ENCODE assay signal across 1 cellular context in the genomic region with DNA sequence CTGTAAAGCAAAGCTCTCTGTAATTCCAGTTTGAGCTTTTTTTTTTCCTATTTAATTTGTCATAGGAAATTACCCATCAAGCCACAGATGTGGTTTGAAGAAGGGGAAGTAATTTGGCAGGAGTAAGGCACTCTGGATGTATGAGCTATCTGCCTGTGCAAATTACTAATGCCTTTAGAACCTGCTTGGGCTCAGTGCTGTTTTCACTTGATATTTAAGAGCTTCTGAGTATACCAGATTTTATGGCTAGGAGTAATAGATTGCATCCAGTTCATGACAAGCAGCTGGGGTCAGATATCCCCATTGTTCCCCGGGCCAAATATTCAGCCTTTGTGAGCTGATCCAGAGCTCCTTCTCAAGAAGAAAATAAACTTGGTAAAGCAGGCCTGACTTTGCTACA.
TF ChIP-seq lines count a peak whose summit lies in the region.

No MANE protein-coding gene starts in this region.

TF ChIP-seq in IMR-90, 13 proteins besides CTCF, POLR2A, EP300 and RAD21 (continued from another document):
- TF ChIP-seq, protein P1, sequence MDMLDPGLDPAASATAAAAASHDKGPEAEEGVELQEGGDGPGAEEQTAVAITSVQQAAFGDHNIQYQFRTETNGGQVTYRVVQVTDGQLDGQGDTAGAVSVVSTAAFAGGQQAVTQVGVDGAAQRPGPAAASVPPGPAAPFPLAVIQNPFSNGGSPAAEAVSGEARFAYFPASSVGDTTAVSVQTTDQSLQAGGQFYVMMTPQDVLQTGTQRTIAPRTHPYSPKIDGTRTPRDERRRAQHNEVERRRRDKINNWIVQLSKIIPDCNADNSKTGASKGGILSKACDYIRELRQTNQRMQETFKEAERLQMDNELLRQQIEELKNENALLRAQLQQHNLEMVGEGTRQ (IDR thresholded peaks at IDR 0.05; ENCODE audit: low read depth, low read length): no peak
